8 cellular contexts compared by ENCODE assay signal in the genomic region with DNA sequence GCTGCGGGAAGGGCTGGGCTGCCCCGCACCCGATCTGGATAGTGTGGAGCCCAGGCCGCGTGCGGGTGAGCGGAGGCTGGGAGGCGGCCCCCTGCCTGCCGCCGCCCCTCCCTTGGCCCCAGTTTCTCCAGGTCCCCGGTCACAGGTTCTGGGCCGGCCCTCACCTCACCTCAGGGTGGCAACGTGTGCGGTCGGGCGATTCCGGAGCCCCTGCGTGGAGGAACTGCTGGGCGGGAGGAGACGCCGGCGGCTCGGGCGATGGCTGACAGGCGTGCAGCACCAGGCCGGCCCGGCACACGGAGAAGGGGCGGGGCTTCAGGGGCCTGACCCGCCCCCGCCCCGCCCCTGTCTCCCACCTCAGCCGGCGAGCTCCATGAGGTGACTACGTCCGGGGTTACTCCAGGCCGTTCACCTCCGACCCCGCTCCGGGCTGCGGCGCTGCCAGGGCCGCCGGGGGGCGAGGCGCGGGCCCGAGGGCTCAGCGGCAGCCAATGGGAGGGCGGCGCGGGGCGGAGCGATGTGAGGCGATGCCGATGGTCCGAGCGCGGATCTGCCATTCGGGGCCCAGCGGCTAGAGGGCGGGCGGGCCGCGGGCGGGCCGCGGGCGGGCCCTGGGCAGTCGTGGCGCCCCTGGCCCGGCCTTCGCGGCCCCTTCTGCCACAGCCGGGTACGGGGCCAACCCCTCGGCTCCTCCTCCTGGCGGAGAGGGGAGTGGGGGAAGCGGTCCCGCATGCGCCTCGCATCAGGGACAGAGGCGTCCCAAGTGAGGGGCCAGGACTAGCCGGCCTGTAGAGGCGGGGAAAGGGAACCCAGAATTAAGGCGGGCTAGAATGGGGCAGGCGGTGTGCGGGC. TPM values are rescaled to one million over a fixed set of nuclear protein-coding genes. Genes with fewer than 3 reads are reported as not detected.
A peak's percentile ranks its signal among the peaks of the same experiment; 100 is the strongest.
DNase-seq lines count a peak whose midpoint lies in the region; ATAC-seq and TF ChIP-seq lines count a peak whose summit lies in the region.

No MANE protein-coding gene starts in this region.

- peak; percentile 90 for DNase-seq in DMS153 (lab: John Stamatoyannopoulos, UW)
- DNase-seq in HuH-7 (ENCODE audit: low spot score), result peak; percentile 90
- DNase-seq in OCI-LY7 (ENCODE audit: low spot score), result peak; percentile 96
- peak; percentile 97 for DNase-seq in activated T-cell treated with anti-CD3 and anti-CD28 coated beads for 48 hours (ENCODE audit: low read depth)
- DNase-seq in erythroblast (lab: John Stamatoyannopoulos, UW), result peak; percentile 96 to 97
- DNase-seq in stimulated activated CD8-positive, alpha-beta memory T cell treated with anti-CD3 and anti-CD28 coated beads, Interleukin-4, amount 100 ng/mL, for 48 hours, result peak; percentile 94

- peak; percentile 89 for ATAC-seq in GM21526 (IDR thresholded peaks at IDR 0.05; ENCODE audit: low FRiP score, unreplicated experiment)

- 0 out of 2 replicates have a peak, but pooled peaks cover 6% of the 10 kb centered on the region for H4K20me1 ChIP-seq in OCI-LY7 (ENCODE audit: insufficient read depth, low read length)

- H3K36me3 ChIP-seq in OCI-LY7 (ENCODE audit: insufficient read depth, low read length) (peaks cover 16% of the 10 kb centered on the region; the same call in 1 of the 2 replicates), mucosa of stomach (ENCODE audit: control insufficient read depth, insufficient read depth, low read length) (no peaks in the 10 kb centered on the region)

- H3K4me1 ChIP-seq in OCI-LY7 (ENCODE audit: insufficient read depth, low read length, poor library complexity, severe bottlenecking), result peaks cover 28% of the 10 kb centered on the region
- H3K4me1 ChIP-seq in mucosa of stomach (ENCODE audit: control insufficient read depth, insufficient read depth, low read length), result peaks cover 30% of the 10 kb centered on the region

- peak overlapping the region; percentile 42 for H3K27ac ChIP-seq in OCI-LY7 (ENCODE audit: low read depth, low read length, poor library complexity, severe bottlenecking)

- CTCF ChIA-PET in OCI-LY7 (lab: Charles Lee; ENCODE audit: unreplicated experiment), result no interaction called here

- peak overlapping the region; percentile 75 for H3K9ac ChIP-seq in mucosa of stomach (ENCODE audit: low read length)

- H3K27me3 ChIP-seq in mucosa of stomach (ENCODE audit: control insufficient read depth, insufficient read depth, low read length), result no peaks in the 10 kb centered on the region

- no peaks in the 10 kb centered on the region for H3K9me2 ChIP-seq in OCI-LY7 (ENCODE audit: insufficient read depth, low read length)

- peak; percentile 42; the same call in 1 of the 2 replicates for TF ChIP-seq CTCF in OCI-LY7 (conservative IDR thresholded peaks at IDR 0.05; ENCODE audit: low read length)

- H3K9me3 ChIP-seq in OCI-LY7 (ENCODE audit: low read length) (no peaks in the 10 kb centered on the region), mucosa of stomach (ENCODE audit: control insufficient read depth, low read length) (no peaks in the 10 kb centered on the region)

- H3K4me3 ChIP-seq in OCI-LY7 (ENCODE audit: low read depth, low read length, poor library complexity, severe bottlenecking) (peak overlapping the region; percentile 78), mucosa of stomach (ENCODE audit: low read length) (peak overlapping the region; percentile 68)

- BruUV-seq in OCI-LY7 (replicated peaks; lab: Mats Ljungman, UMichigan), result no TSS peak

- peaks cover 46% of the 10 kb centered on the region for H3K79me2 ChIP-seq in OCI-LY7 (ENCODE audit: insufficient read depth, low read depth, low read length)

- peak overlapping the region; percentile 92 for H2AFZ ChIP-seq in OCI-LY7 (ENCODE audit: low read length)

- intact Hi-C loops in OCI-LY7 (cut with micrococcal nuclease; ENCODE audit: unreplicated experiment), result loop anchor here (2.0 to 5.0 kb wide), 5 partner anchors 48 to 807 kb away; a partner anchor contains a TSS

- TF ChIP-seq POLR2A in erythroblast (IDR thresholded peaks at IDR 0.05; ENCODE audit: low read length), result peak; percentile 80

- H3K4me2 ChIP-seq in OCI-LY7 (ENCODE audit: low read length), result peak overlapping the region; percentile 96

- POLR2A ChIA-PET in OCI-LY7 (lab: Charles Lee), result interaction anchor here (0.6 to 0.9 kb wide), 3 partner anchors 8 to 461 kb away, joined by 3 to 6 read pairs (median 3); no protein-coding TSS in a partner anchor

RNA-seq across cellular contexts. Expression of a gene that starts 16.7 kb away (rescaled TPM):
- not detected in 2 replicates for total RNA-seq in OCI-LY7 (2014; rRNA removed; shearing (Covaris generic))
- total RNA-seq in OCI-LY7 (2022), result not detected in 2 replicates

RNA-seq across cellular contexts. Expression of a gene that starts 47.6 kb away (rescaled TPM):
- 32.1 and 45.4 TPM in 2 replicates for total RNA-seq in OCI-LY7 (2014; rRNA removed; shearing (Covaris generic))
- total RNA-seq in OCI-LY7 (2022), result 80.5 and 98.3 TPM in 2 replicates

RNA-seq across cellular contexts. Expression of a gene that starts 47.6 kb away (rescaled TPM):
- 35.8 and 53.5 TPM in 2 replicates for total RNA-seq in OCI-LY7 (2014; rRNA removed; shearing (Covaris generic))
- total RNA-seq in OCI-LY7 (2022), result 44.5 and 46.3 TPM in 2 replicates

Comparison
In these comparisons a context has a peak if more than half of its experiments do, and no peak if none do; other contexts are left out.
1. Peak in every context shown above with its lines: DNase-seq, ATAC-seq, H3K4me3 ChIP-seq and H3K27ac ChIP-seq.